2 cellular contexts compared by ENCODE assay signal in genomic region chr20:62959998-62960436, GRCh38.
TF ChIP-seq lines count a peak whose summit lies in the region.

No MANE protein-coding gene starts in this region.

TF ChIP-seq in SK-N-SH, 30 proteins besides CTCF, POLR2A, EP300 and RAD21:
- TF ChIP-seq GABPA (IDR thresholded peaks at IDR 0.05; ENCODE audit: low read depth) (no peak), SIN3A (IDR thresholded peaks at IDR 0.05; ENCODE audit: borderline replicate concordance, low read depth, low read length) (no peak), IRF3 (IDR thresholded peaks at IDR 0.05; ENCODE audit: low read depth, low read length) (no peak), SMC3 (IDR thresholded peaks at IDR 0.05; ENCODE audit: low read depth, low read length) (no peak), EZH2phosphoT487 (IDR thresholded peaks at IDR 0.05; ENCODE audit: borderline replicate concordance, low read depth) (no peak), YY1 (IDR thresholded peaks at IDR 0.05; ENCODE audit: low read depth) (no peak), MEF2A (IDR thresholded peaks at IDR 0.05; ENCODE audit: borderline replicate concordance, low read depth) (no peak), NFIC (IDR thresholded peaks at IDR 0.05; ENCODE audit: borderline replicate concordance) (no peak), TEAD4 (IDR thresholded peaks at IDR 0.05; ENCODE audit: borderline replicate concordance, insufficient read depth) (no peak)
TF ChIP-seq in SK-N-SH: peak in this region for 0.

TF ChIP-seq in SK-N-SH treated with all-trans-retinoic acid at 6 μM for 48 hours, 23 proteins besides CTCF, POLR2A, EP300 and RAD21:
- TF ChIP-seq SNAI2 (CRISPR knock-in tag; IDR thresholded peaks at IDR 0.05) (no peak), ZNF70 (CRISPR knock-in tag; IDR thresholded peaks at IDR 0.05) (no peak), ZC3H10 (CRISPR knock-in tag; IDR thresholded peaks at IDR 0.05) (no peak), TOX (CRISPR knock-in tag; IDR thresholded peaks at IDR 0.05; ENCODE audit: borderline replicate concordance) (no peak), ZNF8 (CRISPR knock-in tag; IDR thresholded peaks at IDR 0.05) (no peak), PATZ1 (CRISPR knock-in tag; IDR thresholded peaks at IDR 0.05; ENCODE audit: borderline replicate concordance) (no peak), CSRNP3 (CRISPR knock-in tag; IDR thresholded peaks at IDR 0.05) (no peak), POU6F1 (CRISPR knock-in tag; IDR thresholded peaks at IDR 0.05; ENCODE audit: borderline replicate concordance, low read depth) (no peak), GLIS3 (CRISPR knock-in tag; IDR thresholded peaks at IDR 0.05) (no peak), OSR1 (CRISPR knock-in tag; IDR thresholded peaks at IDR 0.05) (no peak)
